8 cellular contexts compared by ENCODE assay signal in the genomic region with DNA sequence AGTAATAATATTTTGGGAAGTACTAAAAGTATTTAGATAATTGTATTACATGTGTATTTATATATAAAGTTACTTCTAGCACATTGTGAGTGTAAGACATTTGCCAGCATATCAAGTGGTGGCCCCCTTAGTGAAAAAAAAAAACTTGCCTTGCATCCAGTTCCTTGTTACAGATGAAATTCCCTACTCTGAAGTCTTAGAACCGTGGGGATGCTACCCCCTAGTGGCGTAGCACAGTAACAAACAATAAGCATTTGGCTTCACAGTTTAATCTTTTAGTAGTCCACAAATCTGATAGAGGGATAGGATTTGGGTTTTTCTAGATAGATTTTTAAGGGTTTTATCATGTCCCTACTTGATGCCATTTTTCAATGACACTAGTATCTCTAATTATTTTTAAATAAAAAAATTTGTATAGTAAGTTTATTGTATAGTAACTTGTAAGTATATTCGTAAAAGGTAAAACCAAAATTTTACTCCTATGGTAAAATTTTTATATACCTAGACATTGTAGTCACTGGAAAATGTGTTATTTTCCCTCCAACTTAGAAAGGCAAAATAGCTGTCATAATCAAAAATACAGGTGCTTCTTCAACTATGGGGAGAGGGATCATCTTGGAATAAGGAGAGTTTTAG.
A peak's percentile ranks its signal among the peaks of the same experiment; 100 is the strongest.
DNase-seq lines count a peak whose midpoint lies in the region; ATAC-seq and TF ChIP-seq lines count a peak whose summit lies in the region.

No MANE protein-coding gene starts in this region.

- DNase-seq in GM12864 (ENCODE audit: low read depth) (peak; percentile 43), NCI-H2081 (lab: John Stamatoyannopoulos, UW) (peak; percentile 79 to 80), T-helper 9 cell (peak; percentile 50), astrocyte of the hippocampus (ENCODE audit: low read depth, low spot score) (peak; percentile 85), iPS DF 4.7 (ENCODE audit: extremely low read depth, low spot score) (peak; percentile 30), NCI-H128 (lab: John Stamatoyannopoulos, UW; ENCODE audit: unreplicated experiment) (no peak)
- peak; percentile 23 to 40 for DNase-seq in stimulated activated CD4-positive, alpha-beta T cell treated with anti-CD3 and anti-CD28 coated beads, Interleukin-12 subunit alpha, Interleukin-12 subunit beta, amount 100 ng/mL, for 24 hours (ENCODE audit: low read depth in 2 of 2)

- no peak overlapping the region for H3K4me3 ChIP-seq in GM12864 (ENCODE audit: low read depth, low read length)

- TF ChIP-seq CTCF in GM12864 (IDR thresholded peaks at IDR 0.05; ENCODE audit: low read depth, low read length, missing control alignments): peak; percentile 71

- peak; percentile 87 for ATAC-seq in HG02852 (IDR thresholded peaks at IDR 0.05; ENCODE audit: unreplicated experiment)
